In genomic region chr5:14109041-14109747, GRCh38 we compare ENCODE assay signal across 8 cellular contexts. TPM values are rescaled to one million over a fixed set of nuclear protein-coding genes. Genes with fewer than 3 reads are reported as not detected.
A peak's percentile ranks its signal among the peaks of the same experiment; 100 is the strongest.
DNase-seq lines count a peak whose midpoint lies in the region; ATAC-seq and FAIRE-seq lines count a peak whose summit lies in the region.

No MANE protein-coding gene starts in this region.

- peaks cover 2% of the 10 kb centered on the region for H3K27me3 Mint-ChIP-seq in memory B cell

- H3K9me3 Mint-ChIP-seq in memory B cell = no peaks in the 10 kb centered on the region

- H3K27ac Mint-ChIP-seq in memory B cell = peak overlapping the region; percentile 8

- no peak for FAIRE-seq in frontal cortex (lab: Jason Lieb, UNC)

- peak; percentile 58 for DNase-seq in activated CD4-positive, alpha-beta T cell treated with anti-CD3 and anti-CD28 coated beads for 48 hours
- no peak for DNase-seq in activated CD4-positive, alpha-beta T cell treated with anti-CD3 and anti-CD28 coated beads for 4 hours
- DNase-seq in RPMI7951 (ENCODE audit: low read depth) = peak; percentile 71
- no peak for DNase-seq in memory B cell (ENCODE audit: low spot score in 2 of 2)
- no peak for DNase-seq in frontal cortex (ENCODE audit: low spot score in 2 of 2)
- no peak for DNase-seq in T-helper 9 cell
- DNase-seq in DMS 273 treated with DMSO at 0.1 percent for 48 hours (lab: John Stamatoyannopoulos, UW) = no peak

- no peaks in the 10 kb centered on the region for H3K36me3 Mint-ChIP-seq in memory B cell

- H3K4me3 Mint-ChIP-seq in memory B cell = peak overlapping the region; percentile 46

- ATAC-seq in HG02763 (IDR thresholded peaks at IDR 0.05; ENCODE audit: unreplicated experiment) (peak; percentile 71), memory B cell (ENCODE audit: low read depth) (peak; percentile 25)

- H3K4me1 Mint-ChIP-seq in memory B cell = peaks cover 14% of the 10 kb centered on the region

RNA-seq across cellular contexts. Expression of gene TRIO, which starts 33.9 kb away (rescaled TPM):
- total RNA-seq in RPMI7951 (2014; rRNA removed; shearing (Covaris generic)) = 34.0 and 46.8 TPM in 2 replicates
- total RNA-seq in frontal cortex = 310 TPM

Comparison
In these comparisons a context has a peak if more than half of its experiments do, and no peak if none do; other contexts are left out.
1. DNase-seq: peak in activated CD4-positive, alpha-beta T cell treated with anti-CD3 and anti-CD28 coated beads for 48 hours (single experiment) and RPMI7951 (single experiment); none in activated CD4-positive, alpha-beta T cell treated with anti-CD3 and anti-CD28 coated beads for 4 hours (0 of 2), memory B cell (0 of 2), frontal cortex (0 of 2), T-helper 9 cell (single experiment) and DMS 273 treated with DMSO at 0.1 percent for 48 hours (single experiment).